In the genomic region with DNA sequence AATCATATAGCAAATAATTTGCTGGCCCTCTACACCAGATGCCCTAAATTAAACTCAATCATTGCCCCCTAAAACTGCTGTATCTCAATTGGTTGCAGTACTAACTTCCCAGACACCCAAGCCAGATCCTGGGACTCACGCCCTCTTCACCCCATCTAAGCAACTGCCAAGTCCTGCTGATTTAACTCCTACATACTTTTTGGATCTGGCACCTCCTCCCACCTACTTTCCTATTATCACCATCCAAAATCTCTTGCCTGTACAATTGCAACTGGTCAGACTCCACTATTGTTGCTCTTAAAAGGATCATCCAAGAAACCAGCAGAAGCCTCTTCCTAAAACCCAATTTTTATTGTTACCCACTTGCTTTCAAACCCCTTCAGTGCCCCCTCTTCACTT, we compare ENCODE assay signal across 19 cellular contexts.
"Had no signal": no experiment of that assay in that cellular context is flagged by ENCODE, and none has a peak within 500 bp of the region (broad histone marks: within the 10 kb centered on the region; RNA-seq: fewer than 3 reads in every experiment).

No MANE protein-coding gene starts in this region.

- H3K27ac Mint-ChIP-seq: naive B cell; stimulated activated naive B cell treated with anti-CD40 and anti-IgM and Interleukin-4, amounts not matched to agents 10 μg/mL and 1 μg/mL and 100 μg/mL, for 72 hours; type B pancreatic cell had no signal

- ATAC-seq: heart left ventricle; left colon; sciatic nerve; stimulated activated naive B cell treated with anti-CD40 and anti-IgM and Interleukin-4, amounts not matched to agents 10 μg/mL and 1 μg/mL and 100 μg/mL, for 72 hours had no signal

- DNase-seq: cortex of kidney; dorsolateral prefrontal cortex; effector CD8-positive, alpha-beta T cell; foreskin melanocyte; heart left ventricle; hippocampal formation; left colon; mesendoderm; naive B cell; posterior cingulate gyrus; spleen; stimulated activated CD4-positive, alpha-beta T cell treated with anti-CD3 and anti-CD28 coated beads, Interleukin-15, amount 100 ng/mL, for 24 hours; stimulated activated CD4-positive, alpha-beta T cell treated with anti-CD3 and anti-CD28 coated beads, Interleukin-1b, Interleukin-23, amount 100 ng/mL, for 48 hours; stimulated activated CD4-positive, alpha-beta T cell treated with anti-CD3 and anti-CD28 coated beads, Interleukin-4, amount 100 ng/mL, for 24 hours; stimulated activated naive B cell treated with anti-CD40 and anti-IgM and Interleukin-4, amounts not matched to agents 10 μg/mL and 1 μg/mL and 100 μg/mL, for 72 hours; thyroid gland had no signal

- H3K27ac ChIP-seq: dorsolateral prefrontal cortex, heart left ventricle, spleen, thyroid gland had no signal

- H3K9me3 Mint-ChIP-seq: naive B cell; neural crest cell; stimulated activated naive B cell treated with anti-CD40 and anti-IgM and Interleukin-4, amounts not matched to agents 10 μg/mL and 1 μg/mL and 100 μg/mL, for 72 hours had no signal

- H3K36me3 Mint-ChIP-seq: naive B cell, type B pancreatic cell had no signal

- H3K4me3 Mint-ChIP-seq: naive B cell; neural crest cell; stimulated activated naive B cell treated with anti-CD40 and anti-IgM and Interleukin-4, amounts not matched to agents 10 μg/mL and 1 μg/mL and 100 μg/mL, for 72 hours; type B pancreatic cell had no signal
